1 cellular context compared by ENCODE assay signal in the genomic region with DNA sequence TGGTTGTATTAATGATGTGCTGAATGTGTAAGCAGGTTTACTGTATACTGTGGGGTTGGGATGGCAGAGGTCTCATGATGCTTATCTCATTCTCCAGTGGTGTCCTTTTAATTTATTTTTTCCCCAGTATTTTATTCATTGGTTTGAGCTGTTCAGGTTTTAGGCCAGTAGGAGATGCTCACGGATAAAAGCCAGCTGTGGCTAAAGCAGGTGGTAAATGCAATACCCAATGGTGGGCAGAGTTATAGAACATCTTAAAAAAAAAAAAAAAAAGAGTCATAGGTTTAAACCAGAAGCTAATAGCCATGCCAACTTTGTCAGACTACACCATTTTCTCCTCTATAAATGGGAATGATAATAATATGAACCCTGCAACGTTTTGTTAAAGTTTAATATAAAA.
TF ChIP-seq lines count a peak whose summit lies in the region.

No MANE protein-coding gene starts in this region.

TF ChIP-seq in HCT116, 20 proteins besides CTCF, POLR2A, EP300 and RAD21 (continued from another document):
- TF ChIP-seq, protein P1, sequence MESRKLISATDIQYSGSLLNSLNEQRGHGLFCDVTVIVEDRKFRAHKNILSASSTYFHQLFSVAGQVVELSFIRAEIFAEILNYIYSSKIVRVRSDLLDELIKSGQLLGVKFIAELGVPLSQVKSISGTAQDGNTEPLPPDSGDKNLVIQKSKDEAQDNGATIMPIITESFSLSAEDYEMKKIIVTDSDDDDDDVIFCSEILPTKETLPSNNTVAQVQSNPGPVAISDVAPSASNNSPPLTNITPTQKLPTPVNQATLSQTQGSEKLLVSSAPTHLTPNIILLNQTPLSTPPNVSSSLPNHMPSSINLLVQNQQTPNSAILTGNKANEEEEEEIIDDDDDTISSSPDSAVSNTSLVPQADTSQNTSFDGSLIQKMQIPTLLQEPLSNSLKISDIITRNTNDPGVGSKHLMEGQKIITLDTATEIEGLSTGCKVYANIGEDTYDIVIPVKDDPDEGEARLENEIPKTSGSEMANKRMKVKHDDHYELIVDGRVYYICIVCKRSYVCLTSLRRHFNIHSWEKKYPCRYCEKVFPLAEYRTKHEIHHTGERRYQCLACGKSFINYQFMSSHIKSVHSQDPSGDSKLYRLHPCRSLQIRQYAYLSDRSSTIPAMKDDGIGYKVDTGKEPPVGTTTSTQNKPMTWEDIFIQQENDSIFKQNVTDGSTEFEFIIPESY (IDR thresholded peaks at IDR 0.05; ENCODE audit: extremely low read depth, insufficient replicate concordance, low read length), result no peak
- TF ChIP-seq JUND (IDR thresholded peaks at IDR 0.05), result no peak
TF ChIP-seq in HCT116: peak in this region for 0.
